1 cellular context compared by ENCODE assay signal in genomic region chr19:39845621-39846175, GRCh38.
TF ChIP-seq lines count a peak whose summit lies in the region.

No MANE protein-coding gene starts in this region.

TF ChIP-seq in K562, 482 proteins besides CTCF, POLR2A, EP300 and RAD21 (continued from another document and continues in another):
- TF ChIP-seq TFE3 (CRISPR knock-in tag; IDR thresholded peaks at IDR 0.05) (no peak), KLF1 (tag; IDR thresholded peaks at IDR 0.05) (peak; percentile 56; the same call in 1 of the 2 replicates), E2F3 (CRISPR knock-in tag; IDR thresholded peaks at IDR 0.05) (peak; percentile 92), GATAD2A (IDR thresholded peaks at IDR 0.05) (no peak), CAMTA2 (CRISPR knock-in tag; conservative IDR thresholded peaks at IDR 0.05) (no peak), GTF2B (IDR thresholded peaks at IDR 0.05; ENCODE audit: extremely low read depth, insufficient read length) (no peak), FOXJ3 (CRISPR knock-in tag; IDR thresholded peaks at IDR 0.05) (no peak), ZNF511 (CRISPR knock-in tag; IDR thresholded peaks at IDR 0.05) (no peak), RFX5 (IDR thresholded peaks at IDR 0.05; ENCODE audit: low read depth, low read length) (no peak), ETV5 (CRISPR knock-in tag; IDR thresholded peaks at IDR 0.05; ENCODE audit: low read depth) (0 out of 2 replicates have a peak, but pooled peaks have one; percentile 29), ATF4 (CRISPR knock-in tag; IDR thresholded peaks at IDR 0.05) (no peak), RBM17 (IDR thresholded peaks at IDR 0.05; ENCODE audit: borderline replicate concordance, low read depth, low read length) (no peak), CHD1 (IDR thresholded peaks at IDR 0.05; ENCODE audit: low read length) (peak; percentile 66), ZNF76 (CRISPR knock-in tag; IDR thresholded peaks at IDR 0.05; ENCODE audit: borderline replicate concordance) (no peak), MXI1 (IDR thresholded peaks at IDR 0.05; ENCODE audit: low read depth, low read length) (0 out of 2 replicates have a peak, but pooled peaks have one; percentile 23), ZNF23 (CRISPR knock-in tag; IDR thresholded peaks at IDR 0.05) (no peak), ZNF212 (CRISPR knock-in tag; IDR thresholded peaks at IDR 0.05) (no peak), CHD2 (IDR thresholded peaks at IDR 0.05; ENCODE audit: low read depth, low read length) (no peak), CEBPG (CRISPR knock-in tag; IDR thresholded peaks at IDR 0.05) (no peak), CEBPG (tag; conservative IDR thresholded peaks at IDR 0.05 in 1 of 2, IDR thresholded peaks at IDR 0.05 in 1 of 2) (no peak), CLOCK (CRISPR knock-in tag; IDR thresholded peaks at IDR 0.05; ENCODE audit: borderline replicate concordance) (no peak), ZNF518B (CRISPR knock-in tag; IDR thresholded peaks at IDR 0.05) (no peak), TRIM25 (IDR thresholded peaks at IDR 0.05; ENCODE audit: borderline replicate concordance) (no peak), ZNF41 (CRISPR knock-in tag; conservative IDR thresholded peaks at IDR 0.05) (no peak), ZNF280B (CRISPR knock-in tag; IDR thresholded peaks at IDR 0.05) (no peak), SAP30 (IDR thresholded peaks at IDR 0.05; ENCODE audit: borderline replicate concordance, insufficient read depth, low read depth, low read length, poor library complexity, severe bottlenecking) (peak; percentile 47), CCAR2 (IDR thresholded peaks at IDR 0.05; ENCODE audit: low read depth, low read length) (no peak), JUN (IDR thresholded peaks at IDR 0.05; ENCODE audit: borderline replicate concordance, low read depth, low read length) (no peak), JUN (CRISPR knock-in tag; IDR thresholded peaks at IDR 0.05; ENCODE audit: borderline replicate concordance) (no peak), ZNF133 (CRISPR knock-in tag; IDR thresholded peaks at IDR 0.05) (no peak), ILK (tag; IDR thresholded peaks at IDR 0.05; ENCODE audit: borderline replicate concordance, low read depth) (no peak), TEAD4 (IDR thresholded peaks at IDR 0.05; ENCODE audit: low read length) (no peak), TEAD4 (CRISPR knock-in tag; IDR thresholded peaks at IDR 0.05; ENCODE audit: borderline replicate concordance) (no peak), GATA2 (CRISPR knock-in tag; IDR thresholded peaks at IDR 0.05) (0 out of 2 replicates have a peak, but pooled peaks have one; percentile 19), COPS2 (conservative IDR thresholded peaks at IDR 0.05) (no peak), PREB (CRISPR knock-in tag; IDR thresholded peaks at IDR 0.05) (no peak), NR2F6 (CRISPR knock-in tag; IDR thresholded peaks at IDR 0.05) (no peak), CHCHD3 (CRISPR knock-in tag; IDR thresholded peaks at IDR 0.05) (no peak), CREB5 (CRISPR knock-in tag; IDR thresholded peaks at IDR 0.05) (no peak), FOXM1 (IDR thresholded peaks at IDR 0.05; ENCODE audit: low read depth) (no peak), FOXM1 (CRISPR knock-in tag; IDR thresholded peaks at IDR 0.05; ENCODE audit: low read depth) (no peak), BHLHE40 (IDR thresholded peaks at IDR 0.05; ENCODE audit: low read length) (no peak), ETS1 (conservative IDR thresholded peaks at IDR 0.05; ENCODE audit: control insufficient read depth, low read depth, low read length) (peak; percentile 59; the same call in 1 of the 2 replicates), ZNF274 (IDR thresholded peaks at IDR 0.05; ENCODE audit: borderline replicate concordance, low read depth, low read length) (no peak)
